In genomic region chr19:27884376-27884775, GRCh38 we compare ENCODE assay signal across 2 cellular contexts.
TF ChIP-seq lines count a peak whose summit lies in the region.

No MANE protein-coding gene starts in this region.

TF ChIP-seq in A549, 52 proteins besides CTCF, POLR2A, EP300 and RAD21 (continued from another document):
- no peak for TF ChIP-seq EHF (CRISPR knock-in tag; IDR thresholded peaks at IDR 0.05)
- no peak for TF ChIP-seq ZSCAN20 (CRISPR knock-in tag; IDR thresholded peaks at IDR 0.05)
- TF ChIP-seq KDM1A (IDR thresholded peaks at IDR 0.05; ENCODE audit: low read depth), result no peak
- no peak for TF ChIP-seq BCL3 (IDR thresholded peaks at IDR 0.05)
- TF ChIP-seq CHD2 (IDR thresholded peaks at IDR 0.05; ENCODE audit: low read length, partially characterized antibody), result no peak
- TF ChIP-seq BHLHE40 (IDR thresholded peaks at IDR 0.05; ENCODE audit: low read depth, low read length), result no peak
- TF ChIP-seq EHMT2 (IDR thresholded peaks at IDR 0.05; ENCODE audit: low read depth), result no peak
- TF ChIP-seq SMC3 (IDR thresholded peaks at IDR 0.05), result no peak
- TF ChIP-seq REST (IDR thresholded peaks at IDR 0.05), result no peak
- no peak for TF ChIP-seq E2F6 (IDR thresholded peaks at IDR 0.05; ENCODE audit: borderline replicate concordance, low read depth)
- no peak for TF ChIP-seq HOXB5 (CRISPR knock-in tag; IDR thresholded peaks at IDR 0.05)
- no peak for TF ChIP-seq FOXS1 (CRISPR knock-in tag; IDR thresholded peaks at IDR 0.05)
TF ChIP-seq in A549: peak in this region for 0.

TF ChIP-seq in HepG2, 621 proteins besides CTCF, POLR2A, EP300 and RAD21 (continued from another document):
- TF ChIP-seq BCLAF1 (IDR thresholded peaks at IDR 0.05), result no peak
- no peak for TF ChIP-seq FOXA3 (CRISPR knock-in tag; IDR thresholded peaks at IDR 0.05)
- no peak for TF ChIP-seq BRCA1 (CRISPR knock-in tag; IDR thresholded peaks at IDR 0.05)
- no peak for TF ChIP-seq ATM (IDR thresholded peaks at IDR 0.05; ENCODE audit: borderline replicate concordance)
- TF ChIP-seq TCF7 (IDR thresholded peaks at IDR 0.05; ENCODE audit: low read depth), result no peak
- no peak for TF ChIP-seq ZNF556 (CRISPR knock-in tag; IDR thresholded peaks at IDR 0.05; ENCODE audit: borderline replicate concordance)
- no peak for TF ChIP-seq ZBTB14 (CRISPR knock-in tag; IDR thresholded peaks at IDR 0.05)
- no peak for TF ChIP-seq ZNF343 (CRISPR knock-in tag; IDR thresholded peaks at IDR 0.05)
- TF ChIP-seq SMAD1 (CRISPR knock-in tag; IDR thresholded peaks at IDR 0.05; ENCODE audit: borderline replicate concordance, low read depth), result no peak
- no peak for TF ChIP-seq NR0B2 (CRISPR knock-in tag; IDR thresholded peaks at IDR 0.05)
- no peak for TF ChIP-seq ZNF20 (CRISPR knock-in tag; IDR thresholded peaks at IDR 0.05)
- TF ChIP-seq ZNF841 (CRISPR knock-in tag; IDR thresholded peaks at IDR 0.05; ENCODE audit: borderline replicate concordance), result no peak
- no peak for TF ChIP-seq ZNF549 (CRISPR knock-in tag; IDR thresholded peaks at IDR 0.05)
- TF ChIP-seq KDM4B (CRISPR knock-in tag; IDR thresholded peaks at IDR 0.05), result no peak
- no peak for TF ChIP-seq CBFB (CRISPR knock-in tag; IDR thresholded peaks at IDR 0.05)
